ENCODE assay signal across 23 cellular contexts in genomic region chr10:86698207-86698940, GRCh38. TPM values are rescaled to one million over a fixed set of nuclear protein-coding genes. Genes with fewer than 3 reads are reported as not detected.
DNase-seq lines count a peak whose midpoint lies in the region; ATAC-seq, FAIRE-seq and TF ChIP-seq lines count a peak whose summit lies in the region.
"Had no signal": no experiment of that assay in that cellular context is flagged by ENCODE, and none has a peak within 500 bp of the region (broad histone marks: within the 10 kb centered on the region; RNA-seq: fewer than 3 reads in every experiment).

No MANE protein-coding gene starts in this region.

- H3K4me3 ChIP-seq in ascending aorta, result no peak overlapping the region
- no peak overlapping the region for H3K4me3 ChIP-seq in psoas muscle
- no peak overlapping the region for H3K4me3 ChIP-seq in transverse colon
- H3K4me3 ChIP-seq: BLaER1, coronary artery, smooth muscle cell had no signal

- FAIRE-seq in HTR-8/SVneo (lab: Jason Lieb, UNC), result peak; percentile 51
- FAIRE-seq: GM18507, GM19239, keratinocyte had no signal

- intact Hi-C loops in ascending aorta (cut with DNase I), result no loop called here
- intact Hi-C loops in left ventricle myocardium superior (cut with micrococcal nuclease), result no loop called here
- intact Hi-C loops in psoas muscle (cut with DNase I), result no loop called here
- intact Hi-C loops in transverse colon (cut with DNase I; ENCODE audit: low total_unique reads), result no loop called here

- ATAC-seq in left ventricle myocardium superior (no peak), psoas muscle (no peak), HG03378 (IDR thresholded peaks at IDR 0.05; ENCODE audit: unreplicated experiment) (no peak)

- 55 to 70% (median 61%) methylated on average over 8 to 9 of the region's 9 CpGs for WGBS in psoas muscle, 3 donors
- 73 to 100% methylated on average over 1 to 9 of the region's 9 CpGs for WGBS in transverse colon (ENCODE audit: low coverage in 1 of 2), 2 donors

- peak overlapping the region; percentile 33 to 50 for H3K27ac ChIP-seq in ascending aorta
- peak overlapping the region; percentile 28 for H3K27ac ChIP-seq in psoas muscle
- no peak overlapping the region for H3K27ac ChIP-seq in transverse colon
- H3K27ac ChIP-seq: BLaER1, epithelial cell of prostate had no signal

- H3K36me3 ChIP-seq in ascending aorta (peaks cover 49 to 74% of the 10 kb centered on the region in 2 donors), psoas muscle (ENCODE audit: insufficient read depth in 1 of 2, low read depth in 1 of 2) (peaks cover 0 to 98% of the 10 kb centered on the region in 2 donors), transverse colon (no peaks in the 10 kb centered on the region)
- H3K36me3 ChIP-seq: BLaER1 had no signal

- H3K4me1 ChIP-seq in ascending aorta (peaks cover 0 to 2% of the 10 kb centered on the region in 2 donors), psoas muscle (peaks cover 14% of the 10 kb centered on the region), transverse colon (peaks cover 0 to 3% (median 0%) of the 10 kb centered on the region in 4 donors)
- H3K4me1 ChIP-seq: BLaER1 had no signal

- H3K9me3 ChIP-seq in ascending aorta (no peaks in the 10 kb centered on the region), psoas muscle (no peaks in the 10 kb centered on the region), transverse colon (no peaks in the 10 kb centered on the region)
- H3K9me3 ChIP-seq: BLaER1 had no signal

- TF ChIP-seq POLR2A in transverse colon (IDR thresholded peaks at IDR 0.05), result no peak

- no peak for DNase-seq in HTR-8/SVneo (ENCODE audit: insufficient read length, low spot score)
- no peak for DNase-seq in ascending aorta (ENCODE audit: low spot score in 2 of 2)
- DNase-seq in left ventricle myocardium superior, result peak; percentile 25
- peak in 1 of 2 donors; percentile 25 for DNase-seq in psoas muscle
- no peak for DNase-seq in transverse colon
- DNase-seq in foreskin melanocyte, result no peak
- DNase-seq: activated effector memory CD4-positive, alpha-beta T cell treated with anti-CD3 and anti-CD28 coated beads, Interleukin-2, amount 50 U/mL, for 16 hours; amygdala; DMS79; head of caudate nucleus; KG1; NCI-H1092 treated with DMSO at 0.1 percent for 48 hours; NCI-H748 treated with DMSO at 0.1 percent for 48 hours; T-helper 2 cell had no signal

- no peak for TF ChIP-seq EP300 in transverse colon (IDR thresholded peaks at IDR 0.05; ENCODE audit: low read depth)

- no peak for TF ChIP-seq CTCF in ascending aorta (IDR thresholded peaks at IDR 0.05)
- TF ChIP-seq CTCF in psoas muscle (IDR thresholded peaks at IDR 0.05), result no peak
- TF ChIP-seq CTCF in transverse colon (IDR thresholded peaks at IDR 0.05), result no peak

- H3K27me3 ChIP-seq in ascending aorta (no peaks in the 10 kb centered on the region), psoas muscle (ENCODE audit: insufficient read depth in 3 of 3, low read length in 2 of 3) (no peaks in the 10 kb centered on the region), transverse colon (no peaks in the 10 kb centered on the region)
- H3K27me3 ChIP-seq: BLaER1 had no signal

- in situ Hi-C loops in transverse colon (cut with MboI; ENCODE audit: low pct_ligation_motif_present in 1 of 4, low pct_unique_long_range_greater_than_20kb in 1 of 4, low sequenced_read_pairs in 3 of 4), result loop anchor here in 2 of 4 donors (5.0 to 10.0 kb wide), 2 partner anchors 196 to 204 kb away; no protein-coding TSS in a partner anchor

RNA-seq across cellular contexts. Expression of gene LDB3, which starts 30.1 kb away (rescaled TPM):
- total RNA-seq in ascending aorta, result 27.4 TPM
- total RNA-seq in left ventricle myocardium superior, result 1,459 TPM
- total RNA-seq in psoas muscle, result 1,000 to 10,000 TPM in 1 of 4 donors, 100 to 1,000 TPM in 3; 615 to 2,187 (median 685) TPM
- polyA plus RNA-seq in psoas muscle, result 100 to 1,000 TPM; 108 to 518 (median 274) TPM
- 10 to 100 TPM in 1 of 4 donors, 1 to 10 TPM in 3; 2.2 to 32.5 (median 2.9) TPM for total RNA-seq in transverse colon
- total RNA-seq: mononuclear cell had no signal

RNA-seq across cellular contexts. Expression of gene OPN4, which starts 44.0 kb away (rescaled TPM):
- total RNA-seq in ascending aorta (not detected), left ventricle myocardium superior (0.25 TPM), psoas muscle (under 1 TPM; 0.12 to 0.49 (median 0.32) TPM), transverse colon (1 to 10 TPM in 1 of 4 donors, not detected in 3; 1.5 TPM)
- under 1 TPM; 0.14 to 0.23 (median 0.23) TPM for polyA plus RNA-seq in psoas muscle
- total RNA-seq: mononuclear cell, smooth muscle cell had no signal
- polyA plus RNA-seq: keratinocyte, smooth muscle cell had no signal

RNA-seq across cellular contexts. Expression of gene BMPR1A, which starts 58.0 kb away (rescaled TPM):
- total RNA-seq in ascending aorta (12.9 TPM), left ventricle myocardium superior (48.4 TPM), psoas muscle (10 to 100 TPM; 12.0 to 30.0 (median 26.2) TPM), transverse colon (10 to 100 TPM; 29.3 to 45.2 (median 38.0) TPM)
- 10 to 100 TPM in 1 of 3 donors, 1 to 10 TPM in 2; 4.6 to 22.7 (median 6.0) TPM for polyA plus RNA-seq in psoas muscle

Comparison
In these comparisons a context has a peak if more than half of its experiments do, and no peak if none do; other contexts are left out.
1. H3K27ac ChIP-seq: peak in ascending aorta (2 of 2) and psoas muscle (single experiment); none in transverse colon (0 of 4).
2. RNA of gene LDB3, which starts 30.1 kb away (total RNA-seq): 1,459 TPM in left ventricle myocardium superior (single experiment) and 615 to 2,187 TPM in psoas muscle; 27.4 TPM in ascending aorta (single experiment) and 2.2 to 32.5 TPM in transverse colon; every median in the first group is over 10 times any median in the second.